Comparison of ENCODE assay signal across 15 cellular contexts in the genomic region with DNA sequence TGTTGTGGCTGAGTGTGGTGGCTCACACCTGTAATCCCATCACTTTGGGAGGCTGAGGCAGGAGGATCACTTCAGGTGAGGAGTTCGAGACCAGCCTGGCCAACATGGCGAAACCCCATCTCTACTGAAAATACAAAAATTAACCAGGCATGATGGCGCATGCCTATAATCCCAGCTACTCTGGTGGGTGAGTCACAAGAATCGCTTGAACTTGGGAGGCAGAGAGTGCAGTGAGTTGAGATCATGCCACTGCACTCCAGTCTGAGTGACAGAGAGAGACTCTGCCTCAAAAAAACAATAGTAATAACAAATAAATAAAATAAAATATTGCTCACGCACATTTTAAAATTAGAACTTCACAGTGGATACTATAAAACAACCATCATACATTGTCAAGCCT. TPM values are rescaled to one million over a fixed set of nuclear protein-coding genes. Genes with fewer than 3 reads are reported as not detected.
"Had no signal": no experiment of that assay in that cellular context is flagged by ENCODE, and none has a peak within 500 bp of the region (broad histone marks: within the 10 kb centered on the region; RNA-seq: fewer than 3 reads in every experiment).

No MANE protein-coding gene starts in this region.

RNA-seq across cellular contexts. Expression of a gene that starts 30.6 kb away (rescaled TPM):
- total RNA-seq: activated B cell treated with CpG ODN at 0.5 μM for 24 hours; activated CD4-positive, alpha-beta memory T cell treated with anti-CD3 and anti-CD28 coated beads for 36 hours; activated CD4-positive, alpha-beta memory T cell treated with anti-CD3 and anti-CD28 coated beads, Interleukin-2, amount 10 ng/mL, durations not matched to agents 7 days and 5 days; activated CD4-positive, alpha-beta T cell treated with anti-CD3 and anti-CD28 coated beads for 36 hours; activated CD4-positive, alpha-beta T cell treated with anti-CD3 and anti-CD28 coated beads, Interleukin-2, amount 10 ng/mL, durations not matched to agents 24 days and 14 days; activated CD4-positive, alpha-beta T cell treated with anti-CD3 and anti-CD28 coated beads, Interleukin-2, amount 10 ng/mL, durations not matched to agents 7 days and 5 days; activated CD8-positive, alpha-beta memory T cell treated with anti-CD3 and anti-CD28 coated beads for 36 hours; activated CD8-positive, alpha-beta memory T cell treated with anti-CD3 and anti-CD28 coated beads, Interleukin-2, amount 10 ng/mL, durations not matched to agents 7 days and 5 days; activated CD8-positive, alpha-beta T cell treated with anti-CD3 and anti-CD28 coated beads for 36 hours; activated CD8-positive, alpha-beta T cell treated with anti-CD3 and anti-CD28 coated beads, Interleukin-2, amount 10 ng/mL, durations not matched to agents 7 days and 5 days; T-cell; T-helper 1 cell treated with Interleukin-12 subunit alpha and Interleukin-12 subunit beta and Interleukin-4 antibody, amounts not matched to agents 30 ng/mL and 1 ng/mL, for 36 hours; T-helper 17 cell; T-helper 2 cell treated with Interferon-gamma antibody and Interleukin-4, amounts not matched to agents 100 ng/mL and 5 ng/mL, for 36 hours; WTC11 had no signal
